ENCODE assay signal across 14 cellular contexts in the genomic region with DNA sequence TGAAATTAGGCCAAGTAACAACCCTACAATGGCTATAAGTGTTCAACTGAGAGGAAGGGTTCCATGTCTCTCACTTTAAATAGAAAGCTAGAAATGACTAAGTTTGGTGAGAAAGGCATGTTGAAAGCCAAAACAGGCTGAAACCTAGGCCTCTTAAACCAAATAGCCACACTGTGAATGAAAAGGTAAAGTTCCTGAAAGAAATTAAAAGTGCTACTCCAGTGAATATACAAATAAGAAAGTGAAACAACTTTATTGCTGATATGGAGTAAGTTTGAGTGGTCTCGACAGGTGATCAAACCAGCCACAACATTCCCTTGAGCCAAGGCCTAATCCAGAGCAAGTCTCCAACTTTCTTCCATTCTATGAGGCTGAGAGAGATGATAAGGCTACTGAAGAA.
A peak's percentile ranks its signal among the peaks of the same experiment; 100 is the strongest.
DNase-seq lines count a peak whose midpoint lies in the region; ATAC-seq, FAIRE-seq and TF ChIP-seq lines count a peak whose summit lies in the region.
"Had no signal": no experiment of that assay in that cellular context is flagged by ENCODE, and none has a peak within 500 bp of the region (broad histone marks: within the 10 kb centered on the region; RNA-seq: fewer than 3 reads in every experiment).

No MANE protein-coding gene starts in this region.

- CTCF ChIA-PET in activated CD4-positive, alpha-beta memory T cell treated with anti-CD3 and anti-CD28 coated beads for 36 hours (lab: Charles Lee): interaction anchor here (1.8 kb wide), 1 partner anchor 11 kb away, joined by 5 read pairs; no protein-coding TSS in a partner anchor
- CTCF ChIA-PET in activated CD4-positive, alpha-beta memory T cell treated with anti-CD3 and anti-CD28 coated beads, Interleukin-2, amount 10 ng/mL, durations not matched to agents 7 days and 5 days (lab: Charles Lee): no interaction called here

- TF ChIP-seq POLR2A in body of pancreas (IDR thresholded peaks at IDR 0.05): no peak

- POLR2A ChIA-PET in activated CD4-positive, alpha-beta memory T cell treated with anti-CD3 and anti-CD28 coated beads for 36 hours (lab: Charles Lee): no interaction called here
- POLR2A ChIA-PET in activated CD4-positive, alpha-beta memory T cell treated with anti-CD3 and anti-CD28 coated beads, Interleukin-2, amount 10 ng/mL, durations not matched to agents 7 days and 5 days (lab: Charles Lee): no interaction called here

- H3K4me1 Mint-ChIP-seq in activated CD4-positive, alpha-beta memory T cell treated with anti-CD3 and anti-CD28 coated beads for 36 hours (ENCODE audit: low read depth): peaks cover 76% of the 10 kb centered on the region
- H3K4me1 Mint-ChIP-seq in activated CD4-positive, alpha-beta memory T cell treated with anti-CD3 and anti-CD28 coated beads, Interleukin-2, amount 10 ng/mL, durations not matched to agents 7 days and 5 days: peaks cover 25% of the 10 kb centered on the region

- H3K27ac ChIP-seq in small intestine (ENCODE audit: low read depth in 1 of 2, low read length in 1 of 2) (no peak overlapping the region), body of pancreas (no peak overlapping the region)
- H3K27ac ChIP-seq: gastroesophageal sphincter, tibial nerve had no signal

- intact Hi-C loops in activated CD4-positive, alpha-beta memory T cell treated with anti-CD3 and anti-CD28 coated beads for 36 hours (cut with micrococcal nuclease): loop anchor here (1.0 to 2.0 kb wide), 3 partner anchors 14 to 30 kb away; no protein-coding TSS in a partner anchor
- intact Hi-C loops in body of pancreas (cut with DNase I): no loop called here

- no peaks in the 10 kb centered on the region for H3K27me3 Mint-ChIP-seq in activated CD4-positive, alpha-beta memory T cell treated with anti-CD3 and anti-CD28 coated beads for 36 hours
- H3K27me3 Mint-ChIP-seq in activated CD4-positive, alpha-beta memory T cell treated with anti-CD3 and anti-CD28 coated beads, Interleukin-2, amount 10 ng/mL, durations not matched to agents 7 days and 5 days: no peaks in the 10 kb centered on the region
- H3K27me3 Mint-ChIP-seq: activated B cell treated with CpG ODN at 0.5 μM for 24 hours had no signal

- H3K27me3 ChIP-seq in small intestine (ENCODE audit: control insufficient read depth in 2 of 2, insufficient read depth in 2 of 2, low read length in 2 of 2) (no peaks in the 10 kb centered on the region), body of pancreas (no peaks in the 10 kb centered on the region)
- H3K27me3 ChIP-seq: gastroesophageal sphincter, tibial nerve had no signal

- H3K4me1 ChIP-seq in small intestine (ENCODE audit: control insufficient read depth in 2 of 2, insufficient read depth in 1 of 2, low read depth in 1 of 2, low read length in 1 of 2) (no peaks in the 10 kb centered on the region), body of pancreas (no peaks in the 10 kb centered on the region)
- H3K4me1 ChIP-seq: tibial nerve had no signal

- H3K4me3 ChIP-seq in small intestine (ENCODE audit: low read depth in 1 of 2, low read length in 2 of 2) (no peak overlapping the region), body of pancreas (no peak overlapping the region)
- H3K4me3 ChIP-seq: gastroesophageal sphincter, tibial nerve had no signal

- 19 to 48% (median 31%) methylated on average over 1 of the region's 1 CpG for WGBS in small intestine, 3 donors
- WGBS in body of pancreas, 2 donors: 83 to 94% methylated on average over 1 of the region's 1 CpG

- FAIRE-seq in small intestine (lab: Jason Lieb, UNC): no peak
- FAIRE-seq: A204.1, bronchial epithelial cell had no signal

- ATAC-seq in GM21825 (IDR thresholded peaks at IDR 0.05; ENCODE audit: unreplicated experiment) (peak; percentile 88), HG03442 (IDR thresholded peaks at IDR 0.05; ENCODE audit: unreplicated experiment) (peak; percentile 93), body of pancreas (no peak)
- ATAC-seq: gastroesophageal sphincter had no signal

- H3K36me3 ChIP-seq in small intestine (ENCODE audit: control insufficient read depth in 2 of 2, insufficient read depth in 2 of 2, low read length in 2 of 2): no peaks in the 10 kb centered on the region
- H3K36me3 ChIP-seq in body of pancreas (replicated peaks in 1 of 2; ENCODE audit: insufficient read depth in 1 of 2, low read depth in 2 of 2): no peaks in the 10 kb centered on the region
- H3K36me3 ChIP-seq: gastroesophageal sphincter, tibial nerve had no signal

- H3K27ac Mint-ChIP-seq in activated CD4-positive, alpha-beta memory T cell treated with anti-CD3 and anti-CD28 coated beads for 36 hours: peak overlapping the region; percentile 44
- no peak overlapping the region for H3K27ac Mint-ChIP-seq in activated CD4-positive, alpha-beta memory T cell treated with anti-CD3 and anti-CD28 coated beads, Interleukin-2, amount 10 ng/mL, durations not matched to agents 7 days and 5 days
- H3K27ac Mint-ChIP-seq: activated B cell treated with CpG ODN at 0.5 μM for 24 hours had no signal

- no peak for TF ChIP-seq CTCF in body of pancreas (IDR thresholded peaks at IDR 0.05)

- H3K36me3 Mint-ChIP-seq in activated CD4-positive, alpha-beta memory T cell treated with anti-CD3 and anti-CD28 coated beads for 36 hours: peaks cover 6% of the 10 kb centered on the region
- no peaks in the 10 kb centered on the region for H3K36me3 Mint-ChIP-seq in activated CD4-positive, alpha-beta memory T cell treated with anti-CD3 and anti-CD28 coated beads, Interleukin-2, amount 10 ng/mL, durations not matched to agents 7 days and 5 days (ENCODE audit: low read depth)

- H3K9me3 ChIP-seq in small intestine (ENCODE audit: control insufficient read depth, low read depth) (no peaks in the 10 kb centered on the region), body of pancreas (no peaks in the 10 kb centered on the region)
- H3K9me3 ChIP-seq: gastroesophageal sphincter, tibial nerve had no signal

- peak overlapping the region; percentile 5 for H3K4me3 Mint-ChIP-seq in activated CD4-positive, alpha-beta memory T cell treated with anti-CD3 and anti-CD28 coated beads for 36 hours
- H3K4me3 Mint-ChIP-seq in activated CD4-positive, alpha-beta memory T cell treated with anti-CD3 and anti-CD28 coated beads, Interleukin-2, amount 10 ng/mL, durations not matched to agents 7 days and 5 days: no peak overlapping the region
- H3K4me3 Mint-ChIP-seq: activated B cell treated with CpG ODN at 0.5 μM for 24 hours had no signal

- no peak for DNase-seq in activated CD4-positive, alpha-beta memory T cell treated with anti-CD3 and anti-CD28 coated beads for 36 hours
- DNase-seq in activated CD4-positive, alpha-beta memory T cell treated with anti-CD3 and anti-CD28 coated beads, Interleukin-2, amount 10 ng/mL, durations not matched to agents 7 days and 5 days: no peak
- DNase-seq in small intestine (peak; percentile 4), middle frontal gyrus (ENCODE audit: extremely low spot score, low spot score) (no peak), kidney glomerular epithelial cell (lab: John Stamatoyannopoulos, UW) (no peak), body of pancreas (no peak)
- DNase-seq: activated B cell treated with CpG ODN at 0.5 μM for 24 hours; stimulated activated CD4-positive, alpha-beta T cell treated with anti-CD3 and anti-CD28 coated beads, Interleukin-15, amount 100 ng/mL, for 24 hours had no signal

- H3K9me3 Mint-ChIP-seq in activated CD4-positive, alpha-beta memory T cell treated with anti-CD3 and anti-CD28 coated beads for 36 hours: no peaks in the 10 kb centered on the region
- no peaks in the 10 kb centered on the region for H3K9me3 Mint-ChIP-seq in activated CD4-positive, alpha-beta memory T cell treated with anti-CD3 and anti-CD28 coated beads, Interleukin-2, amount 10 ng/mL, durations not matched to agents 7 days and 5 days
- H3K9me3 Mint-ChIP-seq: activated B cell treated with CpG ODN at 0.5 μM for 24 hours had no signal
